Comparison of ENCODE assay signal across 8 cellular contexts in genomic region chr14:23057757-23058653, GRCh38. TPM values are rescaled to one million over a fixed set of nuclear protein-coding genes. Genes with fewer than 3 reads are reported as not detected.
A peak's percentile ranks its signal among the peaks of the same experiment; 100 is the strongest.
DNase-seq lines count a peak whose midpoint lies in the region; ATAC-seq and TF ChIP-seq lines count a peak whose summit lies in the region.

No MANE protein-coding gene starts in this region.

- H3K4me3 ChIP-seq in epithelial cell of proximal tubule (ENCODE audit: low read depth, low read length), result peak overlapping the region; percentile 62

- TF ChIP-seq CTCF in AG09319 (IDR thresholded peaks at IDR 0.05; ENCODE audit: low read depth, low read length) (peak; percentile 90), epithelial cell of proximal tubule (conservative IDR thresholded peaks at IDR 0.05; ENCODE audit: low read depth, low read length) (peak; percentile 94)

- H3K9me3 Mint-ChIP-seq in stimulated activated effector memory CD8-positive, alpha-beta T cell treated with anti-CD3 and anti-CD28 coated beads, Interleukin-12 subunit alpha, Interleukin-12 subunit beta, amount 100 ng/mL, for 72 hours, result no peaks in the 10 kb centered on the region

- peak; percentile 53 for ATAC-seq in GM19455 (IDR thresholded peaks at IDR 0.05; ENCODE audit: unreplicated experiment)
- ATAC-seq in stimulated activated effector memory CD8-positive, alpha-beta T cell treated with anti-CD3 and anti-CD28 coated beads, Interleukin-12 subunit alpha, Interleukin-12 subunit beta, amount 100 ng/mL, for 72 hours, result peak; percentile 77

- H3K4me1 Mint-ChIP-seq in stimulated activated effector memory CD8-positive, alpha-beta T cell treated with anti-CD3 and anti-CD28 coated beads, Interleukin-12 subunit alpha, Interleukin-12 subunit beta, amount 100 ng/mL, for 72 hours, result peaks cover 27% of the 10 kb centered on the region

- no peak overlapping the region for H3K27ac Mint-ChIP-seq in stimulated activated effector memory CD8-positive, alpha-beta T cell treated with anti-CD3 and anti-CD28 coated beads, Interleukin-12 subunit alpha, Interleukin-12 subunit beta, amount 100 ng/mL, for 72 hours

- DNase-seq in AG09319 (ENCODE audit: extremely low read depth, low read depth), result peak; percentile 56
- DNase-seq in HT1080 (ENCODE audit: low read depth), result peak; percentile 81
- peak; percentile 68 to 71 for DNase-seq in activated CD8-positive, alpha-beta memory T cell treated with anti-CD3 and anti-CD28 coated beads for 4 hours (ENCODE audit: low read depth in 2 of 2)
- DNase-seq in epithelial cell of proximal tubule (ENCODE audit: low read depth), result no peak
- DNase-seq in myocyte (ENCODE audit: low read depth), result peak; percentile 86
- DNase-seq in stimulated activated effector memory CD8-positive, alpha-beta T cell treated with anti-CD3 and anti-CD28 coated beads, Interleukin-12 subunit alpha, Interleukin-12 subunit beta, amount 100 ng/mL, for 72 hours (ENCODE audit: low spot score in 2 of 2), result peak; percentile 85 to 92
- no peak for DNase-seq in DMS153 (lab: John Stamatoyannopoulos, UW)

- H3K4me3 Mint-ChIP-seq in stimulated activated effector memory CD8-positive, alpha-beta T cell treated with anti-CD3 and anti-CD28 coated beads, Interleukin-12 subunit alpha, Interleukin-12 subunit beta, amount 100 ng/mL, for 72 hours, result peak overlapping the region; percentile 76

- peaks cover 53% of the 10 kb centered on the region for H3K36me3 Mint-ChIP-seq in stimulated activated effector memory CD8-positive, alpha-beta T cell treated with anti-CD3 and anti-CD28 coated beads, Interleukin-12 subunit alpha, Interleukin-12 subunit beta, amount 100 ng/mL, for 72 hours

RNA-seq across cellular contexts. Expression of gene CDH24, which starts 0.7 kb away (rescaled TPM):
- 15.3 and 18.2 TPM in 2 replicates for total RNA-seq in HT1080 (2014; rRNA removed; shearing (Covaris generic))
- 14.5 and 15.4 TPM in 2 replicates for polyA plus RNA-seq in HT1080 (2015; cell fraction: cytosol; rRNA removed)
- polyA plus RNA-seq in HT1080 (2015; cell fraction: nucleus; rRNA removed), result 63.9 and 67.3 TPM in 2 replicates
- 11.1 and 17.7 TPM in 2 replicates for total RNA-seq in epithelial cell of proximal tubule
- total RNA-seq in myocyte, result 3.2 and 3.7 TPM in 2 replicates
- 3.1 TPM for polyA plus RNA-seq in myocyte (2012)

RNA-seq across cellular contexts. Expression of gene PSMB11, which starts 16.0 kb away (rescaled TPM):
- total RNA-seq in HT1080 (2014; rRNA removed; shearing (Covaris generic)), result 0.10 TPM in 1 of 2 replicates, not detected in the other
- not detected in 2 replicates for polyA plus RNA-seq in HT1080 (2015; cell fraction: cytosol; rRNA removed)
- not detected in 2 replicates for polyA plus RNA-seq in HT1080 (2015; cell fraction: nucleus; rRNA removed)
- total RNA-seq in epithelial cell of proximal tubule (not detected in 2 replicates), myocyte (not detected in 2 replicates)
- not detected for polyA plus RNA-seq in myocyte (2012)

RNA-seq across cellular contexts. Expression of gene PSMB5, which starts 23.3 kb away (rescaled TPM):
- 335 and 366 TPM in 2 replicates for total RNA-seq in HT1080 (2014; rRNA removed; shearing (Covaris generic))
- 247 and 318 TPM in 2 replicates for polyA plus RNA-seq in HT1080 (2015; cell fraction: cytosol; rRNA removed)
- 201 and 216 TPM in 2 replicates for polyA plus RNA-seq in HT1080 (2015; cell fraction: nucleus; rRNA removed)
- 388 and 413 TPM in 2 replicates for total RNA-seq in epithelial cell of proximal tubule
- 250 and 303 TPM in 2 replicates for total RNA-seq in myocyte
- 352 TPM for polyA plus RNA-seq in myocyte (2012)

RNA-seq across cellular contexts. Expression of gene ACIN1, which starts 36.9 kb away (rescaled TPM):
- 78.0 and 89.7 TPM in 2 replicates for total RNA-seq in HT1080 (2014; rRNA removed; shearing (Covaris generic))
- 57.1 and 59.9 TPM in 2 replicates for polyA plus RNA-seq in HT1080 (2015; cell fraction: cytosol; rRNA removed)
- polyA plus RNA-seq in HT1080 (2015; cell fraction: nucleus; rRNA removed), result 442 and 517 TPM in 2 replicates
- total RNA-seq in epithelial cell of proximal tubule (84.1 and 85.2 TPM in 2 replicates), myocyte (85.4 and 90.4 TPM in 2 replicates)
- polyA plus RNA-seq in myocyte (2012), result 122 TPM

RNA-seq across cellular contexts. Expression of gene C14orf119, which starts 37.3 kb away (rescaled TPM):
- 82.8 and 89.1 TPM in 2 replicates for total RNA-seq in HT1080 (2014; rRNA removed; shearing (Covaris generic))
- 39.0 and 61.4 TPM in 2 replicates for polyA plus RNA-seq in HT1080 (2015; cell fraction: cytosol; rRNA removed)
- 41.8 and 45.4 TPM in 2 replicates for polyA plus RNA-seq in HT1080 (2015; cell fraction: nucleus; rRNA removed)
- total RNA-seq in epithelial cell of proximal tubule (27.3 and 53.8 TPM in 2 replicates), myocyte (28.9 and 40.7 TPM in 2 replicates)
- polyA plus RNA-seq in myocyte (2012), result 86.9 TPM

Comparison
In these comparisons a context has a peak if more than half of its experiments do, and no peak if none do; other contexts are left out.
1. DNase-seq: peak in AG09319 (single experiment), HT1080 (single experiment), activated CD8-positive, alpha-beta memory T cell treated with anti-CD3 and anti-CD28 coated beads for 4 hours (2 of 2), myocyte (single experiment) and stimulated activated effector memory CD8-positive, alpha-beta T cell treated with anti-CD3 and anti-CD28 coated beads, Interleukin-12 subunit alpha, Interleukin-12 subunit beta, amount 100 ng/mL, for 72 hours (2 of 2); none in epithelial cell of proximal tubule (single experiment) and DMS153 (single experiment).